ENCODE assay signal across 10 cellular contexts in the genomic region with DNA sequence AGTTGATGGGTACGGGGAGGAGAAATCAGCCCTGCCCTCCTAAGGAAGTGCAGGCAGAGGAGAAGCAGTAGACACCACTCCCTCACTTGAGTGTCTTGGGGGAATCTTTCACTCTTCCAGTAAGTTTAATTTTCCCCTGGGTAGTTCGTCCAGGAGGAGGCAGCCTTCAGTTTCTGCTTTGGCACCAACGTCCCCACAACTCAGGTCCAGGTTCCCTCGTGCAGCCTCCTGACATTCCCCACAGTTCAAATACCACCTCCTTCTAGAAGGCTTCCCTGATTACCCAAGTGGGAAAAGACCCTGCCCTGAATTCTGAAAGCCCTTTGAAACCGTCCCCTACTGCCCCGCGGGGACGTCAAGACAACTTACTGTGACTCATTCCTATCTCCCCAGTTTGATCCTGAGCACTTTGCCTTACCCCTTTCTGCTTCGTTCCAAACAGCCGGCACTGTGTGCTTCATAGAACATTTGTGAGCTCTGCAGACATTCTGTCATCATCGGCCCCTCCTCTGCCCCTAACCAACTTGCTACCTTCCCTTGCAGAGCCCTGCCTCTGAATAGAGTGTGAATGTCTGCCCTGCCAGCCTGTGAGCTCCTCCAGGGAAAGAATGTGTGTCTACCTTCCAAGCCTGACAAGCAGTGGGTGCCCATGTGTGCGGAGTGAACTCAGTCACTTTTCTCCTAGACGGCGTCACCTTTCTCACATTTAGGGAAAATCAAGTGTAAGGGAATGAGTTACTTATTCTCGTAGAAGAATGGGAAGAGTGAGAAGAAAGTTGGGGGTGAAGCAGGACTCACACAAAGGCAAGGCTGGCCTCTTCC. TPM values are rescaled to one million over a fixed set of nuclear protein-coding genes. Genes with fewer than 3 reads are reported as not detected.
DNase-seq lines count a peak whose midpoint lies in the region; ATAC-seq and TF ChIP-seq lines count a peak whose summit lies in the region.
"Had no signal": no experiment of that assay in that cellular context is flagged by ENCODE, and none has a peak within 500 bp of the region (broad histone marks: within the 10 kb centered on the region; RNA-seq: fewer than 3 reads in every experiment).

No MANE protein-coding gene starts in this region.

- H2AFZ ChIP-seq in SU-DHL-6 (ENCODE audit: low read depth, low read length, severe bottlenecking), result no peak overlapping the region

- H3K27ac Mint-ChIP-seq in stimulated activated naive CD8-positive, alpha-beta T cell treated with anti-CD3 and anti-CD28 coated beads, Interleukin-15, Interleukin-2, amounts not matched to agents 100 ng/mL and 50 ng/mL, for 24 hours, result peak overlapping the region; percentile 87

- DNase-seq in stimulated activated naive CD8-positive, alpha-beta T cell treated with anti-CD3 and anti-CD28 coated beads, Interleukin-15, Interleukin-2, amounts not matched to agents 100 U/mL and 50 U/mL, for 24 hours, result no peak
- peak; percentile 64 for DNase-seq in islet precursor cell
- DNase-seq in ureter (ENCODE audit: low spot score), result peak; percentile 22
- DNase-seq in amniotic stem cell (lab: John Stamatoyannopoulos, UW), result no peak
- DNase-seq: activated CD4-positive, alpha-beta T cell treated with anti-CD3 and anti-CD28 coated beads for 1 hour; NCI-H1092 had no signal

- H3K4me3 Mint-ChIP-seq in stimulated activated naive CD8-positive, alpha-beta T cell treated with anti-CD3 and anti-CD28 coated beads, Interleukin-15, Interleukin-2, amounts not matched to agents 100 ng/mL and 50 ng/mL, for 24 hours, result peak overlapping the region; percentile 56

- ATAC-seq in stimulated activated naive CD8-positive, alpha-beta T cell treated with anti-CD3 and anti-CD28 coated beads, Interleukin-15, Interleukin-2, amounts not matched to agents 100 U/mL and 50 U/mL, for 24 hours, result no peak
- ATAC-seq in GM18861 (IDR thresholded peaks at IDR 0.05; ENCODE audit: unreplicated experiment), result no peak
- no peak for ATAC-seq in esophagus mucosa

- peaks cover 8% of the 10 kb centered on the region for H3K36me3 Mint-ChIP-seq in stimulated activated naive CD8-positive, alpha-beta T cell treated with anti-CD3 and anti-CD28 coated beads, Interleukin-15, Interleukin-2, amounts not matched to agents 100 ng/mL and 50 ng/mL, for 24 hours (ENCODE audit: low read depth)

- H3K27me3 ChIP-seq in SU-DHL-6 (ENCODE audit: low read length), result no peaks in the 10 kb centered on the region

- peak overlapping the region; percentile 98 for H3K27ac ChIP-seq in SU-DHL-6 (ENCODE audit: low read depth, low read length)

- no peaks in the 10 kb centered on the region for H3K9me3 ChIP-seq in SU-DHL-6 (ENCODE audit: insufficient read depth, low read length)

- H4K20me1 ChIP-seq in SU-DHL-6 (ENCODE audit: low read depth, low read length), result no peaks in the 10 kb centered on the region

- H3K27me3 Mint-ChIP-seq in stimulated activated naive CD8-positive, alpha-beta T cell treated with anti-CD3 and anti-CD28 coated beads, Interleukin-15, Interleukin-2, amounts not matched to agents 100 ng/mL and 50 ng/mL, for 24 hours, result no peaks in the 10 kb centered on the region

- H3K9ac ChIP-seq in SU-DHL-6 (ENCODE audit: low read length), result peak overlapping the region; percentile 70

- peaks cover 86% of the 10 kb centered on the region for H3K4me1 Mint-ChIP-seq in stimulated activated naive CD8-positive, alpha-beta T cell treated with anti-CD3 and anti-CD28 coated beads, Interleukin-15, Interleukin-2, amounts not matched to agents 100 ng/mL and 50 ng/mL, for 24 hours (ENCODE audit: low read depth)

- H3K9me3 Mint-ChIP-seq in stimulated activated naive CD8-positive, alpha-beta T cell treated with anti-CD3 and anti-CD28 coated beads, Interleukin-15, Interleukin-2, amounts not matched to agents 100 ng/mL and 50 ng/mL, for 24 hours, result no peaks in the 10 kb centered on the region

- H3K9me2 ChIP-seq in SU-DHL-6 (replicated peaks; ENCODE audit: insufficient read depth, low read length), result no peaks in the 10 kb centered on the region

- no peaks in the 10 kb centered on the region for H3K79me2 ChIP-seq in SU-DHL-6 (ENCODE audit: insufficient read depth, low read length)

- TF ChIP-seq CTCF in SU-DHL-6 (IDR thresholded peaks at IDR 0.05; ENCODE audit: insufficient read depth, low read length, poor library complexity, severe bottlenecking), result no peak

- H3K36me3 ChIP-seq in SU-DHL-6 (ENCODE audit: low read length), result no peaks in the 10 kb centered on the region

- peaks cover 44% of the 10 kb centered on the region for H3F3A ChIP-seq in SU-DHL-6 (ENCODE audit: insufficient read depth)

- no peak overlapping the region for H3K4me3 ChIP-seq in SU-DHL-6 (ENCODE audit: insufficient read depth, low read length, poor library complexity, severe bottlenecking)

- H3K4me2 ChIP-seq in SU-DHL-6 (ENCODE audit: low read depth, low read length, poor library complexity, severe bottlenecking), result peak overlapping the region; percentile 60

RNA-seq across cellular contexts. Expression of a gene that starts 14.5 kb away (rescaled TPM):
- 157 TPM for total RNA-seq in ureter
- total RNA-seq in esophagus mucosa, result 99.7 TPM

RNA-seq across cellular contexts. Expression of a gene that starts 55.2 kb away (rescaled TPM):
- total RNA-seq in ureter (8.3 TPM), esophagus mucosa (1.5 TPM)

Comparison
In these comparisons a context has a peak if more than half of its experiments do, and no peak if none do; other contexts are left out.
1. DNase-seq: peak in islet precursor cell (single experiment) and ureter (single experiment); none in stimulated activated naive CD8-positive, alpha-beta T cell treated with anti-CD3 and anti-CD28 coated beads, Interleukin-15, Interleukin-2, amounts not matched to agents 100 U/mL and 50 U/mL, for 24 hours (single experiment) and amniotic stem cell (single experiment).